Comparison of ENCODE assay signal across 23 cellular contexts in genomic region chr13:44045179-44045562, GRCh38.
DNase-seq lines count a peak whose midpoint lies in the region; ATAC-seq and TF ChIP-seq lines count a peak whose summit lies in the region.
"Had no signal": no experiment of that assay in that cellular context is flagged by ENCODE, and none has a peak within 500 bp of the region (broad histone marks: within the 10 kb centered on the region; RNA-seq: fewer than 3 reads in every experiment).

No MANE protein-coding gene starts in this region.

- H3K27me3 ChIP-seq in endodermal cell (ENCODE audit: control insufficient read depth, insufficient read depth, low read length, poor library complexity, severe bottlenecking), result no peaks in the 10 kb centered on the region
- H3K27me3 ChIP-seq in naive thymus-derived CD4-positive, alpha-beta T cell (ENCODE audit: control insufficient read depth in 2 of 2, insufficient read depth in 2 of 2, low read length in 2 of 2), result no peaks in the 10 kb centered on the region
- H3K27me3 ChIP-seq in colonic mucosa, result no peaks in the 10 kb centered on the region
- H3K27me3 ChIP-seq: cardiac muscle cell, right lobe of liver, uterus had no signal

- no peaks in the 10 kb centered on the region for H3K9me3 Mint-ChIP-seq in endodermal cell
- no peaks in the 10 kb centered on the region for H3K9me3 Mint-ChIP-seq in naive thymus-derived CD4-positive, alpha-beta T cell
- no peaks in the 10 kb centered on the region for H3K9me3 Mint-ChIP-seq in natural killer cell treated with Interleukin-12 subunit alpha and Interleukin-12 subunit beta and Interleukin-15 and Interleukin-18, amount 100 ng/mL, for 72 hours
- H3K9me3 Mint-ChIP-seq: activated naive CD8-positive, alpha-beta T cell treated with anti-CD3 and anti-CD28 coated beads, Interleukin-2, amount 50 U/mL, for 24 hours; CD14-positive monocyte; memory B cell; nephron progenitor cell; WTC11 had no signal

- POLR2A ChIA-PET in naive thymus-derived CD4-positive, alpha-beta T cell (lab: Charles Lee), result no interaction called here

- TF ChIP-seq CTCF in endodermal cell (conservative IDR thresholded peaks at IDR 0.05) (no peak), colonic mucosa (IDR thresholded peaks at IDR 0.05) (no peak)

- H3K27ac ChIP-seq in endodermal cell (ENCODE audit: low read depth, low read length), result peak overlapping the region; percentile 1
- no peak overlapping the region for H3K27ac ChIP-seq in naive thymus-derived CD4-positive, alpha-beta T cell (ENCODE audit: low read depth, low read length)
- no peak overlapping the region for H3K27ac ChIP-seq in colonic mucosa
- H3K27ac ChIP-seq: cardiac muscle cell, heart left ventricle, right lobe of liver, uterus had no signal

- H3K27me3 Mint-ChIP-seq in endodermal cell (ENCODE audit: insufficient read depth), result peaks cover 2% of the 10 kb centered on the region
- peaks cover 11 to 45% (median 29%) of the 10 kb centered on the region in 5 donors for H3K27me3 Mint-ChIP-seq in naive thymus-derived CD4-positive, alpha-beta T cell
- peaks cover 23 to 33% of the 10 kb centered on the region in 2 donors for H3K27me3 Mint-ChIP-seq in natural killer cell treated with Interleukin-12 subunit alpha and Interleukin-12 subunit beta and Interleukin-15 and Interleukin-18, amount 100 ng/mL, for 72 hours

- H3K27ac Mint-ChIP-seq in endodermal cell, result no peak overlapping the region
- H3K27ac Mint-ChIP-seq in naive thymus-derived CD4-positive, alpha-beta T cell, result no peak overlapping the region
- H3K27ac Mint-ChIP-seq in natural killer cell treated with Interleukin-12 subunit alpha and Interleukin-12 subunit beta and Interleukin-15 and Interleukin-18, amount 100 ng/mL, for 72 hours, result no peak overlapping the region
- H3K27ac Mint-ChIP-seq: activated naive CD8-positive, alpha-beta T cell treated with anti-CD3 and anti-CD28 coated beads, Interleukin-2, amount 50 U/mL, for 24 hours; memory B cell; nephron progenitor cell; WTC11 had no signal

- intact Hi-C loops in posterior cingulate gyrus (cut with DNase I) (no loop called here), colonic mucosa (cut with DNase I) (no loop called here)
- intact Hi-C loops in naive thymus-derived CD4-positive, alpha-beta T cell (cut with micrococcal nuclease), result no loop called here

- peaks cover 8% of the 10 kb centered on the region for H3K4me1 Mint-ChIP-seq in endodermal cell
- H3K4me1 Mint-ChIP-seq in naive thymus-derived CD4-positive, alpha-beta T cell, result no peaks in the 10 kb centered on the region
- no peaks in the 10 kb centered on the region for H3K4me1 Mint-ChIP-seq in natural killer cell treated with Interleukin-12 subunit alpha and Interleukin-12 subunit beta and Interleukin-15 and Interleukin-18, amount 100 ng/mL, for 72 hours (ENCODE audit: low read depth in 2 of 2)
- H3K4me1 Mint-ChIP-seq: activated naive CD8-positive, alpha-beta T cell treated with anti-CD3 and anti-CD28 coated beads, Interleukin-2, amount 50 U/mL, for 24 hours; memory B cell had no signal

- ATAC-seq in naive thymus-derived CD4-positive, alpha-beta T cell, result no peak
- no peak for ATAC-seq in natural killer cell treated with Interleukin-12 subunit alpha and Interleukin-12 subunit beta and Interleukin-15 and Interleukin-18, amount 100 ng/mL, for 72 hours
- ATAC-seq: activated naive CD8-positive, alpha-beta T cell treated with anti-CD3 and anti-CD28 coated beads, Interleukin-2, amount 50 U/mL, for 24 hours; HCT116; right lobe of liver; WTC11 had no signal

- H3K4me3 ChIP-seq in endodermal cell (ENCODE audit: low read length), result no peak overlapping the region
- H3K4me3 ChIP-seq in naive thymus-derived CD4-positive, alpha-beta T cell (ENCODE audit: low read length), result no peak overlapping the region
- no peak overlapping the region for H3K4me3 ChIP-seq in colonic mucosa
- H3K4me3 ChIP-seq: cardiac muscle cell, heart left ventricle, right lobe of liver, uterus had no signal

- peaks cover 4% of the 10 kb centered on the region for H3K4me1 ChIP-seq in endodermal cell (ENCODE audit: control insufficient read depth, insufficient read depth, low read length)
- no peaks in the 10 kb centered on the region for H3K4me1 ChIP-seq in naive thymus-derived CD4-positive, alpha-beta T cell (ENCODE audit: control insufficient read depth in 2 of 2, insufficient read depth in 2 of 2, low read length in 2 of 2)
- no peaks in the 10 kb centered on the region for H3K4me1 ChIP-seq in colonic mucosa
- H3K4me1 ChIP-seq: right lobe of liver, uterus had no signal

- H3K36me3 Mint-ChIP-seq in endodermal cell (ENCODE audit: low read depth), result no peaks in the 10 kb centered on the region
- H3K36me3 Mint-ChIP-seq in naive thymus-derived CD4-positive, alpha-beta T cell, result no peaks in the 10 kb centered on the region
- no peaks in the 10 kb centered on the region for H3K36me3 Mint-ChIP-seq in natural killer cell treated with Interleukin-12 subunit alpha and Interleukin-12 subunit beta and Interleukin-15 and Interleukin-18, amount 100 ng/mL, for 72 hours
- H3K36me3 Mint-ChIP-seq: CD14-positive monocyte, memory B cell, WTC11 had no signal

- H3K9me3 ChIP-seq in endodermal cell (ENCODE audit: control insufficient read depth, low read length) (no peaks in the 10 kb centered on the region), colonic mucosa (no peaks in the 10 kb centered on the region)
- H3K9me3 ChIP-seq in naive thymus-derived CD4-positive, alpha-beta T cell (ENCODE audit: control insufficient read depth in 2 of 3, low read length in 3 of 3), result no peaks in the 10 kb centered on the region
- H3K9me3 ChIP-seq: heart left ventricle, right lobe of liver, uterus had no signal

- H3K36me3 ChIP-seq in endodermal cell (ENCODE audit: control insufficient read depth, insufficient read depth, low read length), result no peaks in the 10 kb centered on the region
- H3K36me3 ChIP-seq in naive thymus-derived CD4-positive, alpha-beta T cell (ENCODE audit: control insufficient read depth in 2 of 3, insufficient read depth in 3 of 3, low read length in 3 of 3), result no peaks in the 10 kb centered on the region
- H3K36me3 ChIP-seq in colonic mucosa, result no peaks in the 10 kb centered on the region
- H3K36me3 ChIP-seq: cardiac muscle cell, heart left ventricle, right lobe of liver, uterus had no signal

- 88 to 94% methylated on average over 3 of the region's 3 CpGs for WGBS in endodermal cell (ENCODE audit: insufficient coverage in 1 of 2, insufficient read length in 1 of 2), 2 experiments

- H3K9ac ChIP-seq in endodermal cell (ENCODE audit: extremely low read depth, low read length, poor library complexity, severe bottlenecking), result no peak overlapping the region
- no peak overlapping the region for H3K9ac ChIP-seq in colonic mucosa (ENCODE audit: low read depth in 2 of 2, low read length in 2 of 2)

- CTCF ChIA-PET in naive thymus-derived CD4-positive, alpha-beta T cell (lab: Charles Lee), result interaction anchor here (0.6 kb wide), 1 partner anchor 258 kb away, joined by 3 read pairs; no protein-coding TSS in a partner anchor

- no peak overlapping the region for H3K4me3 Mint-ChIP-seq in endodermal cell
- no peak overlapping the region for H3K4me3 Mint-ChIP-seq in naive thymus-derived CD4-positive, alpha-beta T cell
- H3K4me3 Mint-ChIP-seq in natural killer cell treated with Interleukin-12 subunit alpha and Interleukin-12 subunit beta and Interleukin-15 and Interleukin-18, amount 100 ng/mL, for 72 hours, result no peak overlapping the region
- H3K4me3 Mint-ChIP-seq: activated naive CD8-positive, alpha-beta T cell treated with anti-CD3 and anti-CD28 coated beads, Interleukin-2, amount 50 U/mL, for 24 hours; CD14-positive monocyte; memory B cell; nephron progenitor cell; WTC11 had no signal

- peak; percentile 4 for DNase-seq in NCI-H2029 (lab: John Stamatoyannopoulos, UW)
- DNase-seq in NCI-H2029 treated with DMSO at 0.1 percent for 48 hours (lab: John Stamatoyannopoulos, UW), result no peak
- peak; percentile 53 for DNase-seq in NCI-H2227 treated with DMSO at 0.1 percent for 48 hours (lab: John Stamatoyannopoulos, UW)
- no peak for DNase-seq in endodermal cell
- peak in 9 of 10 donors; percentile 22 to 88 (median 36) for DNase-seq in posterior cingulate gyrus
- no peak for DNase-seq in naive thymus-derived CD4-positive, alpha-beta T cell
- DNase-seq in colonic mucosa, result no peak
- DNase-seq in natural killer cell treated with Interleukin-12 subunit alpha and Interleukin-12 subunit beta and Interleukin-15 and Interleukin-18, amount 100 ng/mL, for 72 hours (ENCODE audit: low spot score), result no peak
- DNase-seq: activated CD8-positive, alpha-beta memory T cell treated with anti-CD3 and anti-CD28 coated beads for 24 hours; activated naive CD8-positive, alpha-beta T cell treated with anti-CD3 and anti-CD28 coated beads, Interleukin-2, amount 50 U/mL, for 24 hours; effector memory CD4-positive, alpha-beta T cell; KG1; nephron progenitor cell; right lobe of liver; stimulated activated CD4-positive, alpha-beta T cell treated with anti-CD3 and anti-CD28 coated beads, Interleukin-2, amount 100 ng/mL, for 24 hours; T-helper 2 cell; uterus had no signal

Comparison
In these comparisons a context has a peak if more than half of its experiments do, and no peak if none do; other contexts are left out.
1. DNase-seq: peak in NCI-H2029 (single experiment), NCI-H2227 treated with DMSO at 0.1 percent for 48 hours (single experiment) and posterior cingulate gyrus (9 of 10); none in NCI-H2029 treated with DMSO at 0.1 percent for 48 hours (single experiment), endodermal cell (single experiment), naive thymus-derived CD4-positive, alpha-beta T cell (0 of 9), colonic mucosa (single experiment) and natural killer cell treated with Interleukin-12 subunit alpha and Interleukin-12 subunit beta and Interleukin-15 and Interleukin-18, amount 100 ng/mL, for 72 hours (single experiment).